17 cellular contexts compared by ENCODE assay signal in genomic region chr13:31996611-31997010, GRCh38.
"Had no signal": no experiment of that assay in that cellular context is flagged by ENCODE, and none has a peak within 500 bp of the region (broad histone marks: within the 10 kb centered on the region; RNA-seq: fewer than 3 reads in every experiment).

No MANE protein-coding gene starts in this region.

- H3K4me3 Mint-ChIP-seq: activated B cell treated with CpG ODN at 0.5 μM for 24 hours; activated CD8-positive, alpha-beta T cell treated with anti-CD3 and anti-CD28 coated beads for 36 hours; activated naive CD8-positive, alpha-beta T cell treated with anti-CD3 and anti-CD28 coated beads, Interleukin-2, amount 10 ng/mL, durations not matched to agents 7 days and 5 days; effector memory CD8-positive, alpha-beta T cell; naive B cell had no signal

- H3K27me3 Mint-ChIP-seq: activated B cell treated with CpG ODN at 0.5 μM for 24 hours; activated CD8-positive, alpha-beta T cell treated with anti-CD3 and anti-CD28 coated beads for 36 hours; naive B cell had no signal

- H3K27me3 ChIP-seq: sigmoid colon, spleen, thyroid gland had no signal

- H3K36me3 Mint-ChIP-seq: activated naive CD8-positive, alpha-beta T cell treated with anti-CD3 and anti-CD28 coated beads, Interleukin-2, amount 10 ng/mL, durations not matched to agents 7 days and 5 days; naive B cell had no signal

- ATAC-seq: activated CD8-positive, alpha-beta T cell treated with anti-CD3 and anti-CD28 coated beads for 36 hours; effector memory CD8-positive, alpha-beta T cell; mucosa of descending colon; psoas muscle had no signal

- H3K36me3 ChIP-seq: sigmoid colon, spleen, thyroid gland had no signal

- DNase-seq: activated B cell treated with CpG ODN at 0.5 μM for 24 hours; activated CD4-positive, alpha-beta T cell treated with anti-CD3 and anti-CD28 coated beads for 48 hours; activated CD8-positive, alpha-beta T cell treated with anti-CD3 and anti-CD28 coated beads for 36 hours; activated naive CD4-positive, alpha-beta T cell treated with Interleukin-2 at 50 U/mL for 16 hours; activated naive CD8-positive, alpha-beta T cell treated with anti-CD3 and anti-CD28 coated beads, Interleukin-2, amount 10 ng/mL, durations not matched to agents 7 days and 5 days; activated T-cell treated with anti-CD3 and anti-CD28 coated beads, Interleukin-2, amount 50 U/mL, for 1 hour; amygdala; effector memory CD8-positive, alpha-beta T cell; mesenchymal stem cell; mucosa of descending colon; naive B cell; psoas muscle; sigmoid colon; spleen; stimulated activated naive CD4-positive, alpha-beta T cell treated with Interleukin-2 at 50 U/mL for 16 hours; thyroid gland had no signal

- H3K27ac ChIP-seq: psoas muscle, sigmoid colon, spleen, thyroid gland had no signal

- H3K9me3 Mint-ChIP-seq: activated B cell treated with CpG ODN at 0.5 μM for 24 hours; activated naive CD8-positive, alpha-beta T cell treated with anti-CD3 and anti-CD28 coated beads, Interleukin-2, amount 10 ng/mL, durations not matched to agents 7 days and 5 days; activated T-helper 2 cell treated with anti-CD3 and anti-CD28 coated beads, Interferon-gamma antibody, Interleukin-2, Interleukin-4, amounts not matched to agents 10 μg/mL and 5 μg/mL and 100 μg/mL, durations not matched to agents 14 hours and 24 hours and 36 hours; effector memory CD8-positive, alpha-beta T cell had no signal

- H3K27ac Mint-ChIP-seq: activated B cell treated with CpG ODN at 0.5 μM for 24 hours; activated CD8-positive, alpha-beta T cell treated with anti-CD3 and anti-CD28 coated beads for 36 hours; activated naive CD8-positive, alpha-beta T cell treated with anti-CD3 and anti-CD28 coated beads, Interleukin-2, amount 10 ng/mL, durations not matched to agents 7 days and 5 days; activated T-helper 2 cell treated with anti-CD3 and anti-CD28 coated beads, Interferon-gamma antibody, Interleukin-2, Interleukin-4, amounts not matched to agents 10 μg/mL and 5 μg/mL and 100 μg/mL, durations not matched to agents 14 hours and 24 hours and 36 hours; effector memory CD8-positive, alpha-beta T cell had no signal

- H3K4me3 ChIP-seq: mucosa of descending colon, psoas muscle, sigmoid colon, spleen, thyroid gland had no signal

- H3K4me1 ChIP-seq: psoas muscle, sigmoid colon had no signal

- H3K4me1 Mint-ChIP-seq: activated B cell treated with CpG ODN at 0.5 μM for 24 hours; activated naive CD8-positive, alpha-beta T cell treated with anti-CD3 and anti-CD28 coated beads, Interleukin-2, amount 10 ng/mL, durations not matched to agents 7 days and 5 days; naive B cell had no signal

- H3K9me3 ChIP-seq: mucosa of descending colon, psoas muscle, sigmoid colon, thyroid gland had no signal
